ENCODE assay signal across 13 cellular contexts in genomic region chr14:59920378-59920683, GRCh38. TPM values are rescaled to one million over a fixed set of nuclear protein-coding genes. Genes with fewer than 3 reads are reported as not detected.
DNase-seq lines count a peak whose midpoint lies in the region; ATAC-seq and TF ChIP-seq lines count a peak whose summit lies in the region.
"Had no signal": no experiment of that assay in that cellular context is flagged by ENCODE, and none has a peak within 500 bp of the region (broad histone marks: within the 10 kb centered on the region; RNA-seq: fewer than 3 reads in every experiment).

No MANE protein-coding gene starts in this region.

- H3K27me3 ChIP-seq in H7 (ENCODE audit: control insufficient read depth, insufficient read depth, low read length) (no peaks in the 10 kb centered on the region), parathyroid adenoma (ENCODE audit: control insufficient read depth, insufficient read depth, low read length) (no peaks in the 10 kb centered on the region)

- H3K27ac Mint-ChIP-seq in activated B cell treated with CpG ODN at 0.5 μM for 24 hours: no peak overlapping the region
- H3K27ac Mint-ChIP-seq: stimulated activated memory B cell treated with anti-CD40 and anti-IgM and Interleukin-4, amounts not matched to agents 10 μg/mL and 1 μg/mL and 100 μg/mL, for 72 hours had no signal

- peak overlapping the region; percentile 84 for H2AFZ ChIP-seq in parathyroid adenoma

- peaks cover 30% of the 10 kb centered on the region for H3K27me3 Mint-ChIP-seq in activated B cell treated with CpG ODN at 0.5 μM for 24 hours

- no peaks in the 10 kb centered on the region; the same call in 1 of the 2 replicates for H3K36me3 ChIP-seq in H7 (replicated peaks; ENCODE audit: control insufficient read depth, insufficient read depth, low read length)
- no peaks in the 10 kb centered on the region for H3K36me3 ChIP-seq in parathyroid adenoma (ENCODE audit: control insufficient read depth, insufficient read depth, low read length)

- no peaks in the 10 kb centered on the region for H3K9me3 ChIP-seq in parathyroid adenoma (ENCODE audit: control insufficient read depth, low read length)

- POLR2A ChIA-PET in activated B cell treated with CpG ODN at 0.5 μM for 24 hours (lab: Charles Lee): no interaction called here

- no peak for ATAC-seq in activated B cell treated with CpG ODN at 0.5 μM for 24 hours (ENCODE audit: low read depth)
- no peak for ATAC-seq in HG03571 (IDR thresholded peaks at IDR 0.05; ENCODE audit: unreplicated experiment)
- ATAC-seq in HG03025 (IDR thresholded peaks at IDR 0.05; ENCODE audit: low FRiP score, unreplicated experiment): no peak
- ATAC-seq: stimulated activated memory B cell treated with anti-CD40 and anti-IgM and Interleukin-4, amounts not matched to agents 10 μg/mL and 1 μg/mL and 100 μg/mL, for 72 hours had no signal

- no peaks in the 10 kb centered on the region for H3K36me3 Mint-ChIP-seq in activated B cell treated with CpG ODN at 0.5 μM for 24 hours (ENCODE audit: low read depth)
- H3K36me3 Mint-ChIP-seq: stimulated activated memory B cell treated with anti-CD40 and anti-IgM and Interleukin-4, amounts not matched to agents 10 μg/mL and 1 μg/mL and 100 μg/mL, for 72 hours had no signal

- H3K4me3 ChIP-seq in H7 (ENCODE audit: insufficient read depth, low read depth, low read length) (peak overlapping the region; percentile 44), iPS-11a (ENCODE audit: low read depth, low read length) (peak overlapping the region; percentile 40), parathyroid adenoma (ENCODE audit: low read depth, low read length) (no peak overlapping the region)

- H3K27ac ChIP-seq in parathyroid adenoma: peak overlapping the region; percentile 13

- no peaks in the 10 kb centered on the region for H3K4me1 ChIP-seq in parathyroid adenoma

- peak overlapping the region; percentile 39 for H3K4me3 Mint-ChIP-seq in activated B cell treated with CpG ODN at 0.5 μM for 24 hours

- H3K79me2 ChIP-seq in parathyroid adenoma: no peaks in the 10 kb centered on the region

- peaks cover 10% of the 10 kb centered on the region for H3K4me1 Mint-ChIP-seq in activated B cell treated with CpG ODN at 0.5 μM for 24 hours

- H3K4me2 ChIP-seq in parathyroid adenoma (ENCODE audit: low read length): no peak overlapping the region

- CTCF ChIA-PET in activated B cell treated with CpG ODN at 0.5 μM for 24 hours (lab: Charles Lee): no interaction called here

- no peak overlapping the region for H3K9ac ChIP-seq in parathyroid adenoma

- intact Hi-C loops in activated B cell treated with CpG ODN at 0.5 μM for 24 hours (cut with micrococcal nuclease): no loop called here

- TF ChIP-seq CTCF in activated B cell treated with CpG ODN at 0.5 μM for 24 hours (IDR thresholded peaks at IDR 0.05) (no peak), parathyroid adenoma (IDR thresholded peaks at IDR 0.05) (no peak)

- no peak for DNase-seq in H7
- DNase-seq in activated B cell treated with CpG ODN at 0.5 μM for 24 hours: no peak
- DNase-seq in HUDEP-2 (lab: John Stamatoyannopoulos, UW; ENCODE audit: unreplicated experiment in 76 of 76): no peak
- no peak for DNase-seq in T-helper 1 cell
- DNase-seq: activated CD4-positive, CD25-positive, alpha-beta regulatory T cell; activated gamma-delta T cell; cortex of kidney; kidney glomerular epithelial cell had no signal

- H3K9me3 Mint-ChIP-seq in activated B cell treated with CpG ODN at 0.5 μM for 24 hours: no peaks in the 10 kb centered on the region
- H3K9me3 Mint-ChIP-seq: stimulated activated memory B cell treated with anti-CD40 and anti-IgM and Interleukin-4, amounts not matched to agents 10 μg/mL and 1 μg/mL and 100 μg/mL, for 72 hours had no signal

RNA-seq across cellular contexts. Expression of gene LRRC9, which starts 0.4 kb away (rescaled TPM):
- 0.30 and 0.38 TPM in 2 replicates for total RNA-seq in H7 (2014; rRNA removed; shearing (Covaris generic))
- not detected in 2 replicates for total RNA-seq in activated B cell treated with CpG ODN at 0.5 μM for 24 hours

RNA-seq across cellular contexts. Expression of gene RTN1, which starts 49.8 kb away (rescaled TPM):
- 0.42 and 3.7 TPM in 2 replicates for total RNA-seq in H7 (2014; rRNA removed; shearing (Covaris generic))
- not detected in 2 replicates for total RNA-seq in activated B cell treated with CpG ODN at 0.5 μM for 24 hours
